ENCODE assay signal across 8 cellular contexts in genomic region chr19:19386373-19386869, GRCh38. TPM values are rescaled to one million over a fixed set of nuclear protein-coding genes. Genes with fewer than 3 reads are reported as not detected.
DNase-seq lines count a peak whose midpoint lies in the region; ATAC-seq and TF ChIP-seq lines count a peak whose summit lies in the region.

No MANE protein-coding gene starts in this region.

- H3K4me1 Mint-ChIP-seq in T-cell: peaks cover 51 to 53% (median 51%) of the 10 kb centered on the region in 3 donors

- ATAC-seq in T-cell (replicated peaks in 1 of 4): no peak
- no peak for ATAC-seq in psoas muscle
- ATAC-seq in GM19452 (IDR thresholded peaks at IDR 0.05; ENCODE audit: unreplicated experiment): no peak
- no peak for ATAC-seq in HG03196 (IDR thresholded peaks at IDR 0.05; ENCODE audit: unreplicated experiment)

- no peak for DNase-seq in GM12864 (ENCODE audit: low read depth)
- peak in 4 of 34 experiments; percentile 12 to 23 (median 18) for DNase-seq in T-cell
- DNase-seq in epithelial cell of prostate (ENCODE audit: low read depth, low spot score): no peak
- DNase-seq in psoas muscle: no peak
- no peak for DNase-seq in kidney glomerular epithelial cell (lab: John Stamatoyannopoulos, UW)
- no peak for DNase-seq in ACHN

- H3K27ac Mint-ChIP-seq in T-cell: peak overlapping the region; percentile 84 to 90

- POLR2A ChIA-PET in T-cell (lab: Charles Lee): no interaction called here

- no peaks in the 10 kb centered on the region for H3K9me3 Mint-ChIP-seq in T-cell

- WGBS in psoas muscle, 3 donors: 9 to 11% (median 9%) methylated on average over 14 of the region's 14 CpGs

- TF ChIP-seq CTCF in GM12864 (IDR thresholded peaks at IDR 0.05; ENCODE audit: low read depth, low read length, missing control alignments) (peak; percentile 30), psoas muscle (IDR thresholded peaks at IDR 0.05) (no peak)

- H3K36me3 Mint-ChIP-seq in T-cell: peaks cover 8% of the 10 kb centered on the region

- no peaks in the 10 kb centered on the region for H3K36me3 ChIP-seq in psoas muscle (ENCODE audit: insufficient read depth in 1 of 2, low read depth in 1 of 2)

- in situ Hi-C loops in ACHN (cut with HindIII; ENCODE audit: low pct_ligation_motif_present, low pct_unique_long_range_greater_than_20kb, low sequenced_read_pairs): no loop called here

- CTCF ChIA-PET in T-cell (lab: Charles Lee): no interaction called here

- peak overlapping the region; percentile 88 to 100 (median 91) for H3K4me3 Mint-ChIP-seq in T-cell

- H3K4me3 ChIP-seq in GM12864 (ENCODE audit: low read depth, low read length): peak overlapping the region; percentile 75
- peak overlapping the region; percentile 92 for H3K4me3 ChIP-seq in psoas muscle

- no peaks in the 10 kb centered on the region for H3K27me3 Mint-ChIP-seq in T-cell

- H3K9me3 ChIP-seq in psoas muscle: no peaks in the 10 kb centered on the region

- H3K4me1 ChIP-seq in psoas muscle: peaks cover 43% of the 10 kb centered on the region

- H3K27ac ChIP-seq in epithelial cell of prostate (peak overlapping the region; percentile 86), psoas muscle (peak overlapping the region; percentile 86)

- H3K27me3 ChIP-seq in psoas muscle (ENCODE audit: insufficient read depth in 3 of 3, low read length in 2 of 3): no peaks in the 10 kb centered on the region

- intact Hi-C loops in psoas muscle (cut with DNase I): no loop called here

RNA-seq across cellular contexts. Expression of gene GATAD2A, which starts 19.1 kb away (rescaled TPM):
- total RNA-seq in T-cell (100 to 1,000 TPM; 114 to 144 (median 133) TPM), psoas muscle (10 to 100 TPM; 25.3 to 65.9 (median 55.6) TPM)
- polyA plus RNA-seq in psoas muscle: 10 to 100 TPM; 18.5 to 43.4 (median 32.5) TPM
